In genomic region chr3:143974877-143975238, GRCh38 we compare ENCODE assay signal across 8 cellular contexts. TPM values are rescaled to one million over a fixed set of nuclear protein-coding genes. Genes with fewer than 3 reads are reported as not detected.
A peak's percentile ranks its signal among the peaks of the same experiment; 100 is the strongest.
DNase-seq lines count a peak whose midpoint lies in the region; ATAC-seq and TF ChIP-seq lines count a peak whose summit lies in the region.

No MANE protein-coding gene starts in this region.

- H3K4me1 Mint-ChIP-seq in activated naive CD4-positive, alpha-beta T cell treated with anti-CD3 and anti-CD28 coated beads, Interleukin-2, amount 10 ng/mL, durations not matched to agents 7 days and 5 days: peaks cover 43% of the 10 kb centered on the region

- peaks cover 4% of the 10 kb centered on the region for H3K27me3 Mint-ChIP-seq in activated naive CD4-positive, alpha-beta T cell treated with anti-CD3 and anti-CD28 coated beads, Interleukin-2, amount 10 ng/mL, durations not matched to agents 7 days and 5 days

- peaks cover 5% of the 10 kb centered on the region for H3K36me3 Mint-ChIP-seq in activated naive CD4-positive, alpha-beta T cell treated with anti-CD3 and anti-CD28 coated beads, Interleukin-2, amount 10 ng/mL, durations not matched to agents 7 days and 5 days

- no peaks in the 10 kb centered on the region for H3K9me3 ChIP-seq in left lung
- H3K9me3 ChIP-seq in tibial nerve: no peaks in the 10 kb centered on the region

- no peak overlapping the region for H3K27ac Mint-ChIP-seq in activated naive CD4-positive, alpha-beta T cell treated with anti-CD3 and anti-CD28 coated beads, Interleukin-2, amount 10 ng/mL, durations not matched to agents 7 days and 5 days

- 68 to 74% methylated on average over 2 of the region's 2 CpGs for WGBS in tibial nerve, 2 donors

- intact Hi-C loops in left lung (cut with DNase I): loop anchor here in 1 of 2 donors (10.0 kb wide), 1 partner anchor 800 kb away; no protein-coding TSS in a partner anchor

- no peak for TF ChIP-seq CTCF in left lung (IDR thresholded peaks at IDR 0.05)
- no peak for TF ChIP-seq CTCF in tibial nerve (IDR thresholded peaks at IDR 0.05)

- no peak for TF ChIP-seq POLR2A in tibial nerve (IDR thresholded peaks at IDR 0.05)

- peak overlapping the region; percentile 89 to 90 for H3K4me3 ChIP-seq in left lung
- peak overlapping the region in 2 of 4 donors; percentile 96 to 98 for H3K4me3 ChIP-seq in tibial nerve

- CTCF ChIA-PET in activated naive CD4-positive, alpha-beta T cell treated with anti-CD3 and anti-CD28 coated beads, Interleukin-2, amount 10 ng/mL, durations not matched to agents 7 days and 5 days (lab: Charles Lee): interaction anchor here (1.1 to 1.8 kb wide), 3 partner anchors 11 to 204 kb away, joined by 3 to 7 read pairs (median 6); no protein-coding TSS in a partner anchor

- no peak for ATAC-seq in left lung
- ATAC-seq in HG02981 (IDR thresholded peaks at IDR 0.05; ENCODE audit: unreplicated experiment): no peak
- no peak for ATAC-seq in GM21619 (IDR thresholded peaks at IDR 0.05; ENCODE audit: unreplicated experiment)

- H3K27ac ChIP-seq in angular gyrus (ENCODE audit: low read depth, low read length) (peak overlapping the region; percentile 40), left lung (peak overlapping the region in 1 of 2 donors; percentile 99), tibial nerve (peak overlapping the region in 3 of 4 donors; percentile 95 to 100 (median 96))

- H3K36me3 ChIP-seq in left lung: no peaks in the 10 kb centered on the region
- no peaks in the 10 kb centered on the region for H3K36me3 ChIP-seq in tibial nerve

- no peaks in the 10 kb centered on the region for H3K27me3 ChIP-seq in left lung
- H3K27me3 ChIP-seq in tibial nerve: no peaks in the 10 kb centered on the region

- peak overlapping the region; percentile 91 for H3K4me3 Mint-ChIP-seq in activated naive CD4-positive, alpha-beta T cell treated with anti-CD3 and anti-CD28 coated beads, Interleukin-2, amount 10 ng/mL, durations not matched to agents 7 days and 5 days

- H3K9me3 Mint-ChIP-seq in activated naive CD4-positive, alpha-beta T cell treated with anti-CD3 and anti-CD28 coated beads, Interleukin-2, amount 10 ng/mL, durations not matched to agents 7 days and 5 days: no peaks in the 10 kb centered on the region

- DNase-seq in activated naive CD4-positive, alpha-beta T cell treated with anti-CD3 and anti-CD28 coated beads, Interleukin-2, amount 10 ng/mL, durations not matched to agents 7 days and 5 days: no peak
- no peak for DNase-seq in activated naive CD4-positive, alpha-beta T cell treated with anti-CD3 and anti-CD28 coated beads, Interleukin-2, amount 50 U/mL, for 16 hours
- DNase-seq in left lung (no peak), tibial nerve (ENCODE audit: low spot score in 2 of 2) (no peak), dermis blood vessel endothelial cell (no peak)

- H3K4me1 ChIP-seq in left lung: peaks cover 23 to 71% of the 10 kb centered on the region in 2 donors
- H3K4me1 ChIP-seq in tibial nerve: peaks cover 0 to 55% (median 13%) of the 10 kb centered on the region in 4 donors

- no peak for TF ChIP-seq EP300 in tibial nerve (IDR thresholded peaks at IDR 0.05)

RNA-seq across cellular contexts. Expression of gene DIPK2A, which starts 3.2 kb away (rescaled TPM):
- total RNA-seq in left lung (10 to 100 TPM; 27.5 to 29.6 TPM), tibial nerve (10 to 100 TPM; 24.7 to 42.2 (median 34.2) TPM), dermis blood vessel endothelial cell (14.1 and 41.5 TPM in 2 replicates)
